Comparison of ENCODE assay signal across 16 cellular contexts in the genomic region with DNA sequence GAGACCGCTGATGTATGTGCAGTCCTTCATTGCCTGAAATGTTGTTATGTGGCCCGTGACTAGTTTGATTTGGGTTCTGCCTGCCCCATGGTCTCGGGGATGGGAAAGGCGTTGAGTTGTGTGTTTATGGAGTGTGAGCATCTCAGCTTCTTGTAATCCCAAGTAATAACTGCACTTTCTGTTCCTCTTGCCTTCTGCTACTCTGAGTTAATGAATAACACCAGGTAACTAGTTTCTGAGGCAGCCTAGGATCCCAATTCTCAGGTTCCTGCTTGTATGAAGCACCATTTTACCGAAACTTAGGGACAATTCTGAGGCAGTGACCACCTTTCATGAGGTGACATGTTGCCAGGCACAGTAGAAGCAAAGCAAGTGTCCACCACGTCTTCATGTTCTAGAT.
DNase-seq lines count a peak whose midpoint lies in the region; ATAC-seq, FAIRE-seq and TF ChIP-seq lines count a peak whose summit lies in the region.
"Had no signal": no experiment of that assay in that cellular context is flagged by ENCODE, and none has a peak within 500 bp of the region (broad histone marks: within the 10 kb centered on the region; RNA-seq: fewer than 3 reads in every experiment).

No MANE protein-coding gene starts in this region.

- DNase-seq in GM13977 (ENCODE audit: low spot score) (peak; percentile 18), HT-29 (ENCODE audit: low spot score) (no peak), COLO668 (lab: John Stamatoyannopoulos, UW; ENCODE audit: unreplicated experiment) (no peak), H54 (ENCODE audit: insufficient read length, low spot score) (no peak)
- DNase-seq in activated CD4-positive, alpha-beta T cell treated with anti-CD3 and anti-CD28 coated beads, Interleukin-2, amount 50 U/mL, for 1 hour = no peak
- DNase-seq: activated naive CD8-positive, alpha-beta T cell treated with anti-CD3 and anti-CD28 coated beads, Interleukin-2, amount 10 ng/mL, durations not matched to agents 7 days and 5 days; DND-41; foreskin keratinocyte; hippocampal formation; islet precursor cell; NCI-H1436 treated with DMSO at 0.1 percent for 48 hours; right lobe of liver had no signal

- TF ChIP-seq CTCF in GM13977 (IDR thresholded peaks at IDR 0.05; ENCODE audit: extremely low read depth, insufficient read depth, missing control alignments) = no peak

- ATAC-seq in GM19324 (IDR thresholded peaks at IDR 0.05; ENCODE audit: low FRiP score, unreplicated experiment) = peak; percentile 43
- peak; percentile 65 for ATAC-seq in HG02678 (IDR thresholded peaks at IDR 0.05; ENCODE audit: unreplicated experiment)
- peak; percentile 58 for ATAC-seq in HG03432 (IDR thresholded peaks at IDR 0.05; ENCODE audit: unreplicated experiment)
- ATAC-seq: activated CD4-positive, CD25-positive, alpha-beta regulatory T cell treated with anti-CD3 and anti-CD28 coated beads, Interleukin-2, amount 50 U/mL, for 24 hours; foreskin keratinocyte; right lobe of liver had no signal

- in situ Hi-C loops in GM13977 (cut with MboI; ENCODE audit: low pct_unique_long_range_greater_than_20kb, low sequenced_read_pairs, unreplicated experiment) = no loop called here

- FAIRE-seq in H54 (lab: Jason Lieb, UNC) = no peak

- no peak for TF ChIP-seq POLR2A in H54 (IDR thresholded peaks at IDR 0.05; ENCODE audit: low read depth, low read length)
